In genomic region chr4:86939737-86940141, GRCh38 we compare ENCODE assay signal across 9 cellular contexts. TPM values are rescaled to one million over a fixed set of nuclear protein-coding genes. Genes with fewer than 3 reads are reported as not detected.
A peak's percentile ranks its signal among the peaks of the same experiment; 100 is the strongest.
DNase-seq lines count a peak whose midpoint lies in the region; ATAC-seq, FAIRE-seq and TF ChIP-seq lines count a peak whose summit lies in the region.
"Had no signal": no experiment of that assay in that cellular context is flagged by ENCODE, and none has a peak within 500 bp of the region (broad histone marks: within the 10 kb centered on the region; RNA-seq: fewer than 3 reads in every experiment).

No MANE protein-coding gene starts in this region.

- H4K20me1 ChIP-seq in OCI-LY3 (ENCODE audit: insufficient read depth, low read length) = peaks cover 43% of the 10 kb centered on the region
- no peaks in the 10 kb centered on the region for H4K20me1 ChIP-seq in HepG2 (ENCODE audit: insufficient read depth, low read length)

- H3K36me3 ChIP-seq in OCI-LY3 (replicated peaks; ENCODE audit: low read depth, low read length) = no peaks in the 10 kb centered on the region
- H3K36me3 ChIP-seq in HepG2 (replicated peaks in 1 of 2; ENCODE audit: control insufficient read depth in 1 of 2, insufficient read depth in 2 of 2, low read length in 2 of 2) = no peaks in the 10 kb centered on the region

- H3K4me3 ChIP-seq in OCI-LY3 (ENCODE audit: low read length) (peak overlapping the region; percentile 23), HepG2 (replicated peaks in 1 of 3; ENCODE audit: insufficient read depth in 1 of 3, low read depth in 2 of 3, low read length in 3 of 3) (no peak overlapping the region; a peak in 2 of 6 replicates)
- H3K4me3 ChIP-seq: SJSA1 had no signal

- in situ Hi-C loops in HepG2 (cut with HindIII; ENCODE audit: extremely low pct_ligation_motif_present, low pct_unique_long_range_greater_than_20kb) = loop anchor here (5.0 kb wide), 1 partner anchor 68 kb away; no protein-coding TSS in a partner anchor

- TF ChIP-seq POLR2A in HepG2 (IDR thresholded peaks at IDR 0.05; ENCODE audit: insufficient read depth in 1 of 2, low read depth in 2 of 2, low read length in 2 of 2) = no peak

- no peak for TF ChIP-seq CTCF in OCI-LY3 (IDR thresholded peaks at IDR 0.05; ENCODE audit: low read depth, low read length)
- no peak for TF ChIP-seq CTCF in HepG2 (CRISPR knock-in tag; IDR thresholded peaks at IDR 0.05)

- H3K27me3 ChIP-seq in OCI-LY3 (ENCODE audit: low read depth, low read length) = no peaks in the 10 kb centered on the region
- H3K27me3 ChIP-seq in HepG2 (ENCODE audit: control insufficient read depth in 1 of 2, insufficient read depth in 2 of 2, low read length in 2 of 2) = no peaks in the 10 kb centered on the region; a peak in 1 of 5 replicates
- H3K27me3 ChIP-seq: SJSA1 had no signal

- ATAC-seq in GM18868 (IDR thresholded peaks at IDR 0.05; ENCODE audit: unreplicated experiment) = peak; percentile 62
- peak; percentile 64 for ATAC-seq in HG02571 (IDR thresholded peaks at IDR 0.05; ENCODE audit: unreplicated experiment)
- no peak for ATAC-seq in HepG2

- H3K9ac ChIP-seq in OCI-LY3 (ENCODE audit: low read length) = peak overlapping the region; percentile 19; the same call in 1 of the 2 replicates
- peak overlapping the region; percentile 23 for H3K9ac ChIP-seq in HepG2 (ENCODE audit: insufficient read depth, low read depth, low read length)

- CTCF ChIA-PET in HepG2 (lab: Yijun Ruan, JAX; ENCODE audit: low intra/inter-chr PET ratio, low total read pairs) = no interaction called here

- DNase-seq in HepG2 (ENCODE audit: low spot score) (no peak), GM19240 (ENCODE audit: insufficient read length, low spot score) (no peak), NCI-H2171 (lab: John Stamatoyannopoulos, UW) (no peak), NOMO-1 (lab: John Stamatoyannopoulos, UW; ENCODE audit: unreplicated experiment in 2 of 2) (no peak), NCI-H774 (lab: John Stamatoyannopoulos, UW) (no peak)

- H3K79me2 ChIP-seq in OCI-LY3 (ENCODE audit: low read length) = peaks cover 76% of the 10 kb centered on the region
- peaks cover 82% of the 10 kb centered on the region for H3K79me2 ChIP-seq in HepG2 (ENCODE audit: insufficient read depth, low read length)

- H3K4me2 ChIP-seq in OCI-LY3 (ENCODE audit: low read length) = peak overlapping the region; percentile 59
- peak overlapping the region; percentile 55 for H3K4me2 ChIP-seq in HepG2 (ENCODE audit: low read depth, low read length)

- no peak for TF ChIP-seq EP300 in HepG2 (IDR thresholded peaks at IDR 0.05; ENCODE audit: low read depth in 2 of 2, low read length in 2 of 2)
- no peak for TF ChIP-seq EP300 in HepG2 (CRISPR knock-in tag; IDR thresholded peaks at IDR 0.05; ENCODE audit: borderline replicate concordance)

- no peaks in the 10 kb centered on the region for H3K9me3 ChIP-seq in OCI-LY3 (ENCODE audit: insufficient read depth, low read length)
- no peaks in the 10 kb centered on the region for H3K9me3 ChIP-seq in HepG2 (ENCODE audit: low read length)

- intact Hi-C loops in HepG2 (cut with micrococcal nuclease; ENCODE audit: unreplicated experiment) = loop anchor here (5.0 kb wide), 2 partner anchors 153 to 168 kb away; no protein-coding TSS in a partner anchor

- POLR2A ChIA-PET in HepG2 (lab: Yijun Ruan, JAX) = interaction anchor here (0.5 to 3.6 kb wide), 3 partner anchors 21 to 67 kb away, joined by 3 to 18 read pairs (median 4); no protein-coding TSS in a partner anchor

- TF ChIP-seq RAD21 in HepG2 (CRISPR knock-in tag; IDR thresholded peaks at IDR 0.05) = no peak

- WGBS in HepG2 (ENCODE audit: low lambda C conversion rate) = 84% methylated on average over 5 of the region's 5 CpGs

- H3K27ac ChIP-seq in OCI-LY3 (ENCODE audit: low read length) (peak overlapping the region; percentile 44), HepG2 (ENCODE audit: extremely low read length, insufficient read depth, low read length) (peak overlapping the region; percentile 35)
- H3K27ac ChIP-seq: SJSA1 had no signal

- no peak overlapping the region for H2AFZ ChIP-seq in OCI-LY3 (ENCODE audit: low read depth, low read length)
- H2AFZ ChIP-seq in HepG2 (ENCODE audit: low read length) = no peak overlapping the region

- BruUV-seq in HepG2 (replicated peaks; lab: Mats Ljungman, UMichigan) = no TSS peak

- peaks cover 37% of the 10 kb centered on the region for H3K4me1 ChIP-seq in OCI-LY3 (ENCODE audit: low read length)
- peaks cover 77% of the 10 kb centered on the region for H3K4me1 ChIP-seq in HepG2 (ENCODE audit: insufficient read depth, low read length)

- FAIRE-seq in HepG2 (lab: Jason Lieb, UNC) = no peak

TF ChIP-seq in HepG2, 621 proteins besides CTCF, POLR2A, EP300 and RAD21 (continues in another document):
- TF ChIP-seq TCF12 (IDR thresholded peaks at IDR 0.05) (no peak), TCF12 (CRISPR knock-in tag; IDR thresholded peaks at IDR 0.05) (no peak)

RNA-seq across cellular contexts. Expression of gene AFF1, which starts 4.9 kb away (rescaled TPM):
- 15.9 and 19.6 TPM in 2 replicates for total RNA-seq in HepG2 (2016; rRNA removed; fragmentation: Illumina TruSeq; extraction: Trizol)
- total RNA-seq in HepG2 (2016; cell fraction: cytosol; rRNA removed; fragmentation: Illumina TruSeq; extraction: Trizol; ENCODE audit: low read depth) = 65.4 and 76.1 TPM in 2 replicates
- 14.5 and 14.6 TPM in 2 replicates for total RNA-seq in HepG2 (2016; cell fraction: insoluble cytoplasmic fraction; rRNA removed; fragmentation: Illumina TruSeq; extraction: Trizol)
- 51.6 and 53.5 TPM in 2 replicates for total RNA-seq in HepG2 (2016; cell fraction: membrane; rRNA removed; fragmentation: Illumina TruSeq; extraction: Trizol)
- total RNA-seq in HepG2 (2016; cell fraction: nucleus; rRNA removed; fragmentation: Illumina TruSeq; extraction: Trizol) = 25.2 and 33.9 TPM in 2 replicates
- polyA plus RNA-seq in HepG2 (2011; rRNA removed) = 13.8 and 15.5 TPM in 2 replicates
- polyA plus RNA-seq in HepG2 (2011; cell fraction: cytosol; rRNA removed) = 7.7 and 8.8 TPM in 2 replicates
- polyA plus RNA-seq in HepG2 (2011; cell fraction: nucleus; rRNA removed) = 33.4 and 42.0 TPM in 2 replicates
- 13.2 and 14.7 TPM in 2 replicates for polyA plus RNA-seq in HepG2 (2012)
- polyA plus RNA-seq in HepG2 (2016; cell fraction: cytosol; fragmentation: Illumina TruSeq; extraction: Trizol; ENCODE audit: low read depth) = 1.8 TPM in 2 replicates
- 10.9 and 12.7 TPM in 2 replicates for polyA plus RNA-seq in HepG2 (2016; cell fraction: insoluble cytoplasmic fraction; fragmentation: Illumina TruSeq; extraction: Trizol; ENCODE audit: low read depth)
- 1.7 and 2.9 TPM in 2 replicates for polyA plus RNA-seq in HepG2 (2016; cell fraction: membrane; fragmentation: Illumina TruSeq; extraction: Trizol; ENCODE audit: low read depth)
- polyA plus RNA-seq in HepG2 (2016; cell fraction: nucleus; fragmentation: Illumina TruSeq; extraction: Trizol; ENCODE audit: insufficient read depth, low read depth) = 16.5 and 19.7 TPM in 2 replicates
- 65.4 and 78.4 TPM in 2 replicates for polyA minus RNA-seq in HepG2 (2011; rRNA and poly(A)+ RNA removed; ENCODE audit: low replicate concordance)
- polyA minus RNA-seq in HepG2 (2011; cell fraction: cytosol; rRNA and poly(A)+ RNA removed) = 32.3 and 37.4 TPM in 2 replicates
- polyA minus RNA-seq in HepG2 (2011; cell fraction: nucleus; rRNA and poly(A)+ RNA removed) = 92.7 and 94.2 TPM in 2 replicates

RNA-seq across cellular contexts. Expression of gene C4orf36, which starts 47.5 kb away (rescaled TPM):
- total RNA-seq in HepG2 (2016; rRNA removed; fragmentation: Illumina TruSeq; extraction: Trizol) = not detected in 2 replicates
- 0.44 TPM in 1 of 2 replicates, not detected in the other for total RNA-seq in HepG2 (2016; cell fraction: cytosol; rRNA removed; fragmentation: Illumina TruSeq; extraction: Trizol; ENCODE audit: low read depth)
- total RNA-seq in HepG2 (2016; cell fraction: insoluble cytoplasmic fraction; rRNA removed; fragmentation: Illumina TruSeq; extraction: Trizol) = not detected in 2 replicates
- 0.40 TPM in 1 of 2 replicates, not detected in the other for total RNA-seq in HepG2 (2016; cell fraction: membrane; rRNA removed; fragmentation: Illumina TruSeq; extraction: Trizol)
- not detected in 2 replicates for total RNA-seq in HepG2 (2016; cell fraction: nucleus; rRNA removed; fragmentation: Illumina TruSeq; extraction: Trizol)
- polyA plus RNA-seq in HepG2 (2011; rRNA removed) = 0.25 and 0.63 TPM in 2 replicates
- 0.12 and 0.15 TPM in 2 replicates for polyA plus RNA-seq in HepG2 (2011; cell fraction: cytosol; rRNA removed)
- polyA plus RNA-seq in HepG2 (2011; cell fraction: nucleus; rRNA removed) = not detected in 2 replicates
- polyA plus RNA-seq in HepG2 (2012) = 0.19 TPM in 1 of 2 replicates, not detected in the other
- 0.60 and 0.75 TPM in 2 replicates for polyA plus RNA-seq in HepG2 (2016; cell fraction: cytosol; fragmentation: Illumina TruSeq; extraction: Trizol; ENCODE audit: low read depth)
- not detected in 2 replicates for polyA plus RNA-seq in HepG2 (2016; cell fraction: insoluble cytoplasmic fraction; fragmentation: Illumina TruSeq; extraction: Trizol; ENCODE audit: low read depth)
- 0.40 and 0.87 TPM in 2 replicates for polyA plus RNA-seq in HepG2 (2016; cell fraction: membrane; fragmentation: Illumina TruSeq; extraction: Trizol; ENCODE audit: low read depth)
- polyA plus RNA-seq in HepG2 (2016; cell fraction: nucleus; fragmentation: Illumina TruSeq; extraction: Trizol; ENCODE audit: insufficient read depth, low read depth) = not detected in 2 replicates
- polyA minus RNA-seq in HepG2 (2011; rRNA and poly(A)+ RNA removed; ENCODE audit: low replicate concordance) = 1.2 TPM in 1 of 2 replicates, not detected in the other
- polyA minus RNA-seq in HepG2 (2011; cell fraction: cytosol; rRNA and poly(A)+ RNA removed) = not detected in 2 replicates
- not detected in 2 replicates for polyA minus RNA-seq in HepG2 (2011; cell fraction: nucleus; rRNA and poly(A)+ RNA removed)
